Comparison of ENCODE assay signal across 18 cellular contexts in genomic region chr5:10576790-10577189, GRCh38. TPM values are rescaled to one million over a fixed set of nuclear protein-coding genes. Genes with fewer than 3 reads are reported as not detected.
DNase-seq lines count a peak whose midpoint lies in the region; ATAC-seq, FAIRE-seq and TF ChIP-seq lines count a peak whose summit lies in the region.
"Had no signal": no experiment of that assay in that cellular context is flagged by ENCODE, and none has a peak within 500 bp of the region (broad histone marks: within the 10 kb centered on the region; RNA-seq: fewer than 3 reads in every experiment).

No MANE protein-coding gene starts in this region.

- TF ChIP-seq POLR2A in HepG2 (IDR thresholded peaks at IDR 0.05; ENCODE audit: insufficient read depth in 1 of 2, low read depth in 2 of 2, low read length in 2 of 2), result no peak
- TF ChIP-seq POLR2A in right lobe of liver (IDR thresholded peaks at IDR 0.05), result no peak
- no peak for TF ChIP-seq POLR2A in Peyer's patch (IDR thresholded peaks at IDR 0.05)

- no peak overlapping the region for H3K4me3 ChIP-seq in HepG2 (replicated peaks in 1 of 3; ENCODE audit: insufficient read depth in 1 of 3, low read depth in 2 of 3, low read length in 3 of 3)
- H3K4me3 ChIP-seq in right lobe of liver, result no peak overlapping the region
- no peak overlapping the region for H3K4me3 ChIP-seq in Peyer's patch
- H3K4me3 ChIP-seq: sigmoid colon, SJCRH30 had no signal

- ATAC-seq in HepG2, result no peak
- no peak for ATAC-seq in right lobe of liver
- ATAC-seq: CD8-positive, alpha-beta T cell; natural killer cell treated with Interleukin-12 subunit alpha and Interleukin-12 subunit beta and Interleukin-15 and Interleukin-18, amount 100 ng/mL, for 72 hours had no signal

- H3K79me2 ChIP-seq in HepG2 (ENCODE audit: insufficient read depth, low read length), result no peaks in the 10 kb centered on the region
- H3K79me2 ChIP-seq: parathyroid adenoma had no signal

- H3K36me3 ChIP-seq in HepG2 (replicated peaks in 1 of 2; ENCODE audit: control insufficient read depth in 1 of 2, insufficient read depth in 2 of 2, low read length in 2 of 2) (no peaks in the 10 kb centered on the region), right lobe of liver (no peaks in the 10 kb centered on the region), Peyer's patch (no peaks in the 10 kb centered on the region)
- H3K36me3 ChIP-seq: sigmoid colon, SJCRH30 had no signal

- no peaks in the 10 kb centered on the region for H3K4me1 ChIP-seq in HepG2 (ENCODE audit: insufficient read depth, low read length)
- H3K4me1 ChIP-seq in right lobe of liver, result peaks cover 0 to 5% (median 0%) of the 10 kb centered on the region in 4 donors
- peaks cover 0 to 13% (median 8%) of the 10 kb centered on the region in 4 donors for H3K4me1 ChIP-seq in Peyer's patch
- H3K4me1 ChIP-seq: parathyroid adenoma, SJCRH30 had no signal

- POLR2A ChIA-PET in HepG2 (lab: Yijun Ruan, JAX), result no interaction called here

- TF ChIP-seq EP300 in HepG2 (IDR thresholded peaks at IDR 0.05; ENCODE audit: low read depth in 2 of 2, low read length in 2 of 2) (no peak), HepG2 (CRISPR knock-in tag; IDR thresholded peaks at IDR 0.05; ENCODE audit: borderline replicate concordance) (no peak)

- H3K9ac ChIP-seq in HepG2 (ENCODE audit: insufficient read depth, low read depth, low read length), result no peak overlapping the region
- H3K9ac ChIP-seq: parathyroid adenoma had no signal

- H2AFZ ChIP-seq in HepG2 (ENCODE audit: low read length), result no peak overlapping the region
- H2AFZ ChIP-seq: parathyroid adenoma had no signal

- no peak for FAIRE-seq in HepG2 (lab: Jason Lieb, UNC)
- FAIRE-seq: bronchial epithelial cell had no signal

- DNase-seq in HepG2 (ENCODE audit: low spot score) (no peak), right lobe of liver (no peak), Peyer's patch (peak in 2 of 3 donors; percentile 15 to 34), middle frontal gyrus (ENCODE audit: extremely low spot score, low spot score) (peak; percentile 36), NCI-H187 treated with DMSO at 0.1 percent for 48 hours (lab: John Stamatoyannopoulos, UW) (no peak), superior temporal gyrus (ENCODE audit: extremely low spot score) (no peak)
- no peak for DNase-seq in activated naive CD4-positive, alpha-beta T cell treated with anti-CD3 and anti-CD28 coated beads, Interleukin-2, amount 50 U/mL, for 16 hours
- DNase-seq: activated CD4-positive, alpha-beta T cell treated with anti-CD3 and anti-CD28 coated beads, Interleukin-2, amount 50 U/mL, for 1 hour; activated gamma-delta T cell treated with Interleukin-2 at 50 U/mL for 16 hours; activated T-cell treated with anti-CD3 and anti-CD28 coated beads for 4 hours; CD8-positive, alpha-beta T cell; NCI-H1105; NCI-H2081 treated with DMSO at 0.1 percent for 48 hours; sigmoid colon; SJCRH30 had no signal

- BruUV-seq in HepG2 (replicated peaks; lab: Mats Ljungman, UMichigan), result no TSS peak

- H3K4me2 ChIP-seq in HepG2 (ENCODE audit: low read depth, low read length), result no peak overlapping the region

- H3K27ac ChIP-seq in HepG2 (ENCODE audit: extremely low read length, insufficient read depth, low read length) (no peak overlapping the region), right lobe of liver (no peak overlapping the region), Peyer's patch (no peak overlapping the region)
- H3K27ac ChIP-seq: parathyroid adenoma, sigmoid colon, SJCRH30 had no signal

- H3K27me3 ChIP-seq in HepG2 (ENCODE audit: control insufficient read depth in 1 of 2, insufficient read depth in 2 of 2, low read length in 2 of 2) (peaks cover 0 to 3% of the 10 kb centered on the region in 2 experiments; a peak in 1 of 5 replicates), right lobe of liver (no peaks in the 10 kb centered on the region), Peyer's patch (no peaks in the 10 kb centered on the region)
- H3K27me3 ChIP-seq: sigmoid colon, SJCRH30 had no signal

- CTCF ChIA-PET in HepG2 (lab: Yijun Ruan, JAX; ENCODE audit: low intra/inter-chr PET ratio, low total read pairs), result no interaction called here

- WGBS in HepG2 (ENCODE audit: low lambda C conversion rate), result 25% methylated on average over 7 of the region's 7 CpGs
- 65% methylated on average over 5 of the region's 7 CpGs for WGBS in right lobe of liver (ENCODE audit: insufficient coverage, low coverage, low lambda C conversion rate, missing lambda C conversion rate)

- intact Hi-C loops in HepG2 (cut with micrococcal nuclease; ENCODE audit: unreplicated experiment), result no loop called here
- intact Hi-C loops in right lobe of liver (cut with DNase I), result no loop called here

- in situ Hi-C loops in HepG2 (cut with HindIII; ENCODE audit: extremely low pct_ligation_motif_present, low pct_unique_long_range_greater_than_20kb), result no loop called here

- TF ChIP-seq CTCF in HepG2 (CRISPR knock-in tag; IDR thresholded peaks at IDR 0.05) (no peak), right lobe of liver (IDR thresholded peaks at IDR 0.05) (no peak), Peyer's patch (IDR thresholded peaks at IDR 0.05) (no peak)

- H3K9me3 ChIP-seq in HepG2 (ENCODE audit: low read length) (no peaks in the 10 kb centered on the region), right lobe of liver (no peaks in the 10 kb centered on the region), Peyer's patch (no peaks in the 10 kb centered on the region)
- H3K9me3 ChIP-seq: sigmoid colon, SJCRH30 had no signal

- H4K20me1 ChIP-seq in HepG2 (ENCODE audit: insufficient read depth, low read length), result no peaks in the 10 kb centered on the region

- no peak for TF ChIP-seq RAD21 in HepG2 (CRISPR knock-in tag; IDR thresholded peaks at IDR 0.05)

TF ChIP-seq in HepG2, 621 proteins besides CTCF, POLR2A, EP300 and RAD21 (continues in another document):
- no peak for TF ChIP-seq ZNF142 (CRISPR knock-in tag; IDR thresholded peaks at IDR 0.05)

RNA-seq across cellular contexts. Expression of gene ANKRD33B, which starts 12.9 kb away (rescaled TPM):
- total RNA-seq in HepG2 (2016; rRNA removed; fragmentation: Illumina TruSeq; extraction: Trizol) (0.02 TPM in 1 of 2 replicates, not detected in the other), right lobe of liver (1 to 10 TPM in 1 of 6 experiments, under 1 TPM in 5; 0.16 to 1.3 (median 0.29) TPM), Peyer's patch (1 to 10 TPM in 3 of 4 donors, under 1 TPM in 1; 0.70 to 6.6 (median 3.6) TPM)
- not detected in 2 replicates for total RNA-seq in HepG2 (2016; cell fraction: cytosol; rRNA removed; fragmentation: Illumina TruSeq; extraction: Trizol; ENCODE audit: low read depth)
- 0.02 and 0.03 TPM in 2 replicates for total RNA-seq in HepG2 (2016; cell fraction: insoluble cytoplasmic fraction; rRNA removed; fragmentation: Illumina TruSeq; extraction: Trizol)
- 0.03 TPM in 1 of 2 replicates, not detected in the other for total RNA-seq in HepG2 (2016; cell fraction: membrane; rRNA removed; fragmentation: Illumina TruSeq; extraction: Trizol)
- total RNA-seq in HepG2 (2016; cell fraction: nucleus; rRNA removed; fragmentation: Illumina TruSeq; extraction: Trizol), result 0.09 TPM in 1 of 2 replicates, not detected in the other
- polyA plus RNA-seq in HepG2 (2011; rRNA removed), result not detected in 2 replicates
- polyA plus RNA-seq in HepG2 (2011; cell fraction: cytosol; rRNA removed), result not detected in 2 replicates
- 0.02 and 0.03 TPM in 2 replicates for polyA plus RNA-seq in HepG2 (2011; cell fraction: nucleus; rRNA removed)
- polyA plus RNA-seq in HepG2 (2012), result not detected in 2 replicates
- not detected in 2 replicates for polyA plus RNA-seq in HepG2 (2016; cell fraction: cytosol; fragmentation: Illumina TruSeq; extraction: Trizol; ENCODE audit: low read depth)
- polyA plus RNA-seq in HepG2 (2016; cell fraction: insoluble cytoplasmic fraction; fragmentation: Illumina TruSeq; extraction: Trizol; ENCODE audit: low read depth), result not detected in 2 replicates
- polyA plus RNA-seq in HepG2 (2016; cell fraction: membrane; fragmentation: Illumina TruSeq; extraction: Trizol; ENCODE audit: low read depth), result not detected in 2 replicates
- 0.11 TPM in 1 of 2 replicates, not detected in the other for polyA plus RNA-seq in HepG2 (2016; cell fraction: nucleus; fragmentation: Illumina TruSeq; extraction: Trizol; ENCODE audit: insufficient read depth, low read depth)
- polyA minus RNA-seq in HepG2 (2011; rRNA and poly(A)+ RNA removed; ENCODE audit: low replicate concordance), result 0.02 and 9.0 TPM in 2 replicates
- 0.09 TPM in 1 of 2 replicates, not detected in the other for polyA minus RNA-seq in HepG2 (2011; cell fraction: cytosol; rRNA and poly(A)+ RNA removed)
- polyA minus RNA-seq in HepG2 (2011; cell fraction: nucleus; rRNA and poly(A)+ RNA removed), result not detected in 2 replicates

Comparison
In these comparisons a context has a peak if more than half of its experiments do, and no peak if none do; other contexts are left out.
1. DNase-seq: peak in Peyer's patch (2 of 3) and middle frontal gyrus (single experiment); none in HepG2 (single experiment), right lobe of liver (0 of 3), NCI-H187 treated with DMSO at 0.1 percent for 48 hours (single experiment), superior temporal gyrus (single experiment) and activated naive CD4-positive, alpha-beta T cell treated with anti-CD3 and anti-CD28 coated beads, Interleukin-2, amount 50 U/mL, for 16 hours (single experiment).